Comparison of ENCODE assay signal across 1 cellular context in the genomic region with DNA sequence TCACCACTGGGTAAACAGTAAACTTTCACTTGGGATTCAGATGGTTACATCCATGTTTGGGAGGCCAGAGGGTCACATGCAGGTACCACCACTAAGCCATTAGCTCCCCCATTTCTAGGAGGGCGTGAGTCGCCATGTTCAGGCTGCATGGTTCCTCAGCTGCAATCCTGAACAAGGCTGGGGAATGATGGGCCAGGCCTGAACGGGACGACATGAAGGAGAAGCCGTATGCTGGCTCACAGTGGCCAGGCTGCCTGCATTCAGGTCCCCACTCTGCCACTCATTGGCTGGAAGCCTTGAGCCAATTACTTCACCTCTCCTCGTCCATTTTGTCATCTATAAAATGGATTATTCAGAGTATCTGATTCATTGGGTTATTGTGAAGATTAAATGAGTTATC.
TF ChIP-seq lines count a peak whose summit lies in the region.

No MANE protein-coding gene starts in this region.

TF ChIP-seq in GM23338, 12 proteins besides CTCF, POLR2A, EP300 and RAD21:
- TF ChIP-seq, protein P1, sequence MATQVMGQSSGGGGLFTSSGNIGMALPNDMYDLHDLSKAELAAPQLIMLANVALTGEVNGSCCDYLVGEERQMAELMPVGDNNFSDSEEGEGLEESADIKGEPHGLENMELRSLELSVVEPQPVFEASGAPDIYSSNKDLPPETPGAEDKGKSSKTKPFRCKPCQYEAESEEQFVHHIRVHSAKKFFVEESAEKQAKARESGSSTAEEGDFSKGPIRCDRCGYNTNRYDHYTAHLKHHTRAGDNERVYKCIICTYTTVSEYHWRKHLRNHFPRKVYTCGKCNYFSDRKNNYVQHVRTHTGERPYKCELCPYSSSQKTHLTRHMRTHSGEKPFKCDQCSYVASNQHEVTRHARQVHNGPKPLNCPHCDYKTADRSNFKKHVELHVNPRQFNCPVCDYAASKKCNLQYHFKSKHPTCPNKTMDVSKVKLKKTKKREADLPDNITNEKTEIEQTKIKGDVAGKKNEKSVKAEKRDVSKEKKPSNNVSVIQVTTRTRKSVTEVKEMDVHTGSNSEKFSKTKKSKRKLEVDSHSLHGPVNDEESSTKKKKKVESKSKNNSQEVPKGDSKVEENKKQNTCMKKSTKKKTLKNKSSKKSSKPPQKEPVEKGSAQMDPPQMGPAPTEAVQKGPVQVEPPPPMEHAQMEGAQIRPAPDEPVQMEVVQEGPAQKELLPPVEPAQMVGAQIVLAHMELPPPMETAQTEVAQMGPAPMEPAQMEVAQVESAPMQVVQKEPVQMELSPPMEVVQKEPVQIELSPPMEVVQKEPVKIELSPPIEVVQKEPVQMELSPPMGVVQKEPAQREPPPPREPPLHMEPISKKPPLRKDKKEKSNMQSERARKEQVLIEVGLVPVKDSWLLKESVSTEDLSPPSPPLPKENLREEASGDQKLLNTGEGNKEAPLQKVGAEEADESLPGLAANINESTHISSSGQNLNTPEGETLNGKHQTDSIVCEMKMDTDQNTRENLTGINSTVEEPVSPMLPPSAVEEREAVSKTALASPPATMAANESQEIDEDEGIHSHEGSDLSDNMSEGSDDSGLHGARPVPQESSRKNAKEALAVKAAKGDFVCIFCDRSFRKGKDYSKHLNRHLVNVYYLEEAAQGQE (IDR thresholded peaks at IDR 0.05; ENCODE audit: unreplicated experiment), result no peak
- TF ChIP-seq ZNF331 (CRISPR knock-in tag; IDR thresholded peaks at IDR 0.05; ENCODE audit: low read depth), result no peak
- TF ChIP-seq, protein P2, sequence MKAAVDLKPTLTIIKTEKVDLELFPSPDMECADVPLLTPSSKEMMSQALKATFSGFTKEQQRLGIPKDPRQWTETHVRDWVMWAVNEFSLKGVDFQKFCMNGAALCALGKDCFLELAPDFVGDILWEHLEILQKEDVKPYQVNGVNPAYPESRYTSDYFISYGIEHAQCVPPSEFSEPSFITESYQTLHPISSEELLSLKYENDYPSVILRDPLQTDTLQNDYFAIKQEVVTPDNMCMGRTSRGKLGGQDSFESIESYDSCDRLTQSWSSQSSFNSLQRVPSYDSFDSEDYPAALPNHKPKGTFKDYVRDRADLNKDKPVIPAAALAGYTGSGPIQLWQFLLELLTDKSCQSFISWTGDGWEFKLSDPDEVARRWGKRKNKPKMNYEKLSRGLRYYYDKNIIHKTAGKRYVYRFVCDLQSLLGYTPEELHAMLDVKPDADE (IDR thresholded peaks at IDR 0.05), result no peak
- TF ChIP-seq POLR2AphosphoS5 (IDR thresholded peaks at IDR 0.05; ENCODE audit: low read depth), result no peak
- TF ChIP-seq, protein P3, sequence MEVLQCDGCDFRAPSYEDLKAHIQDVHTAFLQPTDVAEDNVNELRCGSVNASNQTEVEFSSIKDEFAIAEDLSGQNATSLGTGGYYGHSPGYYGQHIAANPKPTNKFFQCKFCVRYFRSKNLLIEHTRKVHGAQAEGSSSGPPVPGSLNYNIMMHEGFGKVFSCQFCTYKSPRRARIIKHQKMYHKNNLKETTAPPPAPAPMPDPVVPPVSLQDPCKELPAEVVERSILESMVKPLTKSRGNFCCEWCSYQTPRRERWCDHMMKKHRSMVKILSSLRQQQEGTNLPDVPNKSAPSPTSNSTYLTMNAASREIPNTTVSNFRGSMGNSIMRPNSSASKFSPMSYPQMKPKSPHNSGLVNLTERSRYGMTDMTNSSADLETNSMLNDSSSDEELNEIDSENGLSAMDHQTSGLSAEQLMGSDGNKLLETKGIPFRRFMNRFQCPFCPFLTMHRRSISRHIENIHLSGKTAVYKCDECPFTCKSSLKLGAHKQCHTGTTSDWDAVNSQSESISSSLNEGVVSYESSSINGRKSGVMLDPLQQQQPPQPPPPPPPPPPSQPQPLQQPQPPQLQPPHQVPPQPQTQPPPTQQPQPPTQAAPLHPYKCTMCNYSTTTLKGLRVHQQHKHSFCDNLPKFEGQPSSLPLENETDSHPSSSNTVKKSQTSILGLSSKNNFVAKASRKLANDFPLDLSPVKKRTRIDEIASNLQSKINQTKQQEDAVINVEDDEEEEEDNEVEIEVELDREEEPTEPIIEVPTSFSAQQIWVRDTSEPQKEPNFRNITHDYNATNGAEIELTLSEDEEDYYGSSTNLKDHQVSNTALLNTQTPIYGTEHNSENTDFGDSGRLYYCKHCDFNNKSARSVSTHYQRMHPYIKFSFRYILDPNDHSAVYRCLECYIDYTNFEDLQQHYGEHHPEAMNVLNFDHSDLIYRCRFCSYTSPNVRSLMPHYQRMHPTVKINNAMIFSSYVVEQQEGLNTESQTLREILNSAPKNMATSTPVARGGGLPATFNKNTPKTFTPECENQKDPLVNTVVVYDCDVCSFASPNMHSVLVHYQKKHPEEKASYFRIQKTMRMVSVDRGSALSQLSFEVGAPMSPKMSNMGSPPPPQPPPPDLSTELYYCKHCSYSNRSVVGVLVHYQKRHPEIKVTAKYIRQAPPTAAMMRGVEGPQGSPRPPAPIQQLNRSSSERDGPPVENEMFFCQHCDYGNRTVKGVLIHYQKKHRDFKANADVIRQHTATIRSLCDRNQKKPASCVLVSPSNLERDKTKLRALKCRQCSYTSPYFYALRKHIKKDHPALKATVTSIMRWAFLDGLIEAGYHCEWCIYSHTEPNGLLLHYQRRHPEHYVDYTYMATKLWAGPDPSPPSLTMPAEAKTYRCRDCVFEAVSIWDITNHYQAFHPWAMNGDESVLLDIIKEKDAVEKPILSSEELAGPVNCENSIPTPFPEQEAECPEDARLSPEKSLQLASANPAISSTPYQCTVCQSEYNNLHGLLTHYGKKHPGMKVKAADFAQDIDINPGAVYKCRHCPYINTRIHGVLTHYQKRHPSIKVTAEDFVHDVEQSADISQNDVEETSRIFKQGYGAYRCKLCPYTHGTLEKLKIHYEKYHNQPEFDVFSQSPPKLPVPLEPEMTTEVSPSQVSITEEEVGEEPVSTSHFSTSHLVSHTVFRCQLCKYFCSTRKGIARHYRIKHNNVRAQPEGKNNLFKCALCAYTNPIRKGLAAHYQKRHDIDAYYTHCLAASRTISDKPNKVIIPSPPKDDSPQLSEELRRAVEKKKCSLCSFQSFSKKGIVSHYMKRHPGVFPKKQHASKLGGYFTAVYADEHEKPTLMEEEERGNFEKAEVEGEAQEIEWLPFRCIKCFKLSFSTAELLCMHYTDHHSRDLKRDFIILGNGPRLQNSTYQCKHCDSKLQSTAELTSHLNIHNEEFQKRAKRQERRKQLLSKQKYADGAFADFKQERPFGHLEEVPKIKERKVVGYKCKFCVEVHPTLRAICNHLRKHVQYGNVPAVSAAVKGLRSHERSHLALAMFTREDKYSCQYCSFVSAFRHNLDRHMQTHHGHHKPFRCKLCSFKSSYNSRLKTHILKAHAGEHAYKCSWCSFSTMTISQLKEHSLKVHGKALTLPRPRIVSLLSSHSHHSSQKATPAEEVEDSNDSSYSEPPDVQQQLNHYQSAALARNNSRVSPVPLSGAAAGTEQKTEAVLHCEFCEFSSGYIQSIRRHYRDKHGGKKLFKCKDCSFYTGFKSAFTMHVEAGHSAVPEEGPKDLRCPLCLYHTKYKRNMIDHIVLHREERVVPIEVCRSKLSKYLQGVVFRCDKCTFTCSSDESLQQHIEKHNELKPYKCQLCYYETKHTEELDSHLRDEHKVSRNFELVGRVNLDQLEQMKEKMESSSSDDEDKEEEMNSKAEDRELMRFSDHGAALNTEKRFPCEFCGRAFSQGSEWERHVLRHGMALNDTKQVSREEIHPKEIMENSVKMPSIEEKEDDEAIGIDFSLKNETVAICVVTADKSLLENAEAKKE (CRISPR knock-in tag; IDR thresholded peaks at IDR 0.05), result no peak
- no peak for TF ChIP-seq JUNB (IDR thresholded peaks at IDR 0.05; ENCODE audit: unreplicated experiment)
- no peak for TF ChIP-seq CREB1 (CRISPR knock-in tag; IDR thresholded peaks at IDR 0.05; ENCODE audit: low read depth)
- no peak for TF ChIP-seq EZH2phosphoT487 (IDR thresholded peaks at IDR 0.05; ENCODE audit: unreplicated experiment)
- no peak for TF ChIP-seq STAT1 (IDR thresholded peaks at IDR 0.05; ENCODE audit: unreplicated experiment)
- TF ChIP-seq EZH2 (IDR thresholded peaks at IDR 0.05; ENCODE audit: low read depth, unreplicated experiment), result no peak
- TF ChIP-seq NANOG (IDR thresholded peaks at IDR 0.05; ENCODE audit: borderline replicate concordance), result no peak
